ENCODE assay signal across 25 cellular contexts in the genomic region with DNA sequence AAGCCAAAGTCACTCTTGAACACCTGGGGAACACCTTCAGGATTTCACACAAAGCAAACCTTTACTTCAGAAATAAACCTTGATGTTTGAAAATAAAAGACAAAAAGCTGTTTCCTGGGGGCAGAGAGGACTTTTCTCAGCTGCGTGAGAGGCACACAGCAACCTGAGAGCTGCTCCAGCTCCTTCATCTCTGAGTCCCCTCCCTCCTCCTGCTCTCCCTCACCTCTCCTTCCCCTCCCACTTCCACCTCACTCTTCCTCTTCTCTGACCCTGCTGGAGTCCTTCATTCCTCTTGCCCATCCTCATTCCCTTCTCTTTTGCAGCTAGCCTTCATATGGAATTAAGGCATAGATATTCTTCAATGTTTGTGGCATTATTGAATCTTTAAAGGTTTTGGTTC.
"Had no signal": no experiment of that assay in that cellular context is flagged by ENCODE, and none has a peak within 500 bp of the region (broad histone marks: within the 10 kb centered on the region; RNA-seq: fewer than 3 reads in every experiment).

No MANE protein-coding gene starts in this region.

- H3K4me3 Mint-ChIP-seq: dendritic cell treated with granulocyte-macrophage colony-stimulating factor and Interleukin-4, amounts not matched to agents 40 ng/mL and 50 ng/mL, for 4 days; effector memory CD8-positive, alpha-beta T cell; endodermal cell; mesothelial cell of epicardium; naive B cell had no signal

- H3K27me3 Mint-ChIP-seq: dendritic cell treated with granulocyte-macrophage colony-stimulating factor and Interleukin-4, amounts not matched to agents 40 ng/mL and 50 ng/mL, for 4 days; effector memory CD8-positive, alpha-beta T cell; naive B cell had no signal

- H3K9me3 Mint-ChIP-seq: dendritic cell treated with granulocyte-macrophage colony-stimulating factor and Interleukin-4, amounts not matched to agents 40 ng/mL and 50 ng/mL, for 4 days; effector memory CD8-positive, alpha-beta T cell; endodermal cell; naive B cell had no signal

- DNase-seq: colonic mucosa; cortex of kidney; effector CD8-positive, alpha-beta T cell; effector memory CD8-positive, alpha-beta T cell; endodermal cell; erythroblast; esophagus squamous epithelium; foreskin fibroblast; foreskin melanocyte; gastrocnemius medialis; glutamatergic neuron; head of caudate nucleus; heart right ventricle; hippocampal formation; left cardiac atrium; left lung; left ventricle myocardium superior; lower lobe of right lung; mesenchymal stem cell; mucosa of descending colon; naive B cell had no signal

- H3K27ac Mint-ChIP-seq: dendritic cell treated with granulocyte-macrophage colony-stimulating factor and Interleukin-4, amounts not matched to agents 40 ng/mL and 50 ng/mL, for 4 days; effector memory CD8-positive, alpha-beta T cell; endodermal cell; mesothelial cell of epicardium; naive B cell had no signal

- H3K36me3 Mint-ChIP-seq: mesothelial cell of epicardium had no signal

- H3K4me1 Mint-ChIP-seq: naive B cell had no signal

- H3K4me3 ChIP-seq: colonic mucosa, esophagus squamous epithelium, gastrocnemius medialis, heart right ventricle, left lung, lower lobe of right lung, mucosa of descending colon had no signal

- H3K27ac ChIP-seq: colonic mucosa, epithelial cell of prostate, esophagus squamous epithelium, gastrocnemius medialis, heart right ventricle, left lung, lower lobe of right lung had no signal

- ATAC-seq: effector memory CD8-positive, alpha-beta T cell; esophagus mucosa; gastrocnemius medialis; heart right ventricle; left cardiac atrium; left lung; left ventricle myocardium superior; lower lobe of right lung; mucosa of descending colon had no signal

- H3K4me1 ChIP-seq: colonic mucosa, esophagus squamous epithelium, gastrocnemius medialis, heart right ventricle, left lung, lower lobe of right lung had no signal

- H3K36me3 ChIP-seq: colonic mucosa, esophagus squamous epithelium, gastrocnemius medialis, heart right ventricle, left lung, lower lobe of right lung had no signal

- H3K27me3 ChIP-seq: colonic mucosa, esophagus squamous epithelium, gastrocnemius medialis, heart right ventricle, left lung had no signal
